ENCODE assay signal across 1 cellular context in the genomic region with DNA sequence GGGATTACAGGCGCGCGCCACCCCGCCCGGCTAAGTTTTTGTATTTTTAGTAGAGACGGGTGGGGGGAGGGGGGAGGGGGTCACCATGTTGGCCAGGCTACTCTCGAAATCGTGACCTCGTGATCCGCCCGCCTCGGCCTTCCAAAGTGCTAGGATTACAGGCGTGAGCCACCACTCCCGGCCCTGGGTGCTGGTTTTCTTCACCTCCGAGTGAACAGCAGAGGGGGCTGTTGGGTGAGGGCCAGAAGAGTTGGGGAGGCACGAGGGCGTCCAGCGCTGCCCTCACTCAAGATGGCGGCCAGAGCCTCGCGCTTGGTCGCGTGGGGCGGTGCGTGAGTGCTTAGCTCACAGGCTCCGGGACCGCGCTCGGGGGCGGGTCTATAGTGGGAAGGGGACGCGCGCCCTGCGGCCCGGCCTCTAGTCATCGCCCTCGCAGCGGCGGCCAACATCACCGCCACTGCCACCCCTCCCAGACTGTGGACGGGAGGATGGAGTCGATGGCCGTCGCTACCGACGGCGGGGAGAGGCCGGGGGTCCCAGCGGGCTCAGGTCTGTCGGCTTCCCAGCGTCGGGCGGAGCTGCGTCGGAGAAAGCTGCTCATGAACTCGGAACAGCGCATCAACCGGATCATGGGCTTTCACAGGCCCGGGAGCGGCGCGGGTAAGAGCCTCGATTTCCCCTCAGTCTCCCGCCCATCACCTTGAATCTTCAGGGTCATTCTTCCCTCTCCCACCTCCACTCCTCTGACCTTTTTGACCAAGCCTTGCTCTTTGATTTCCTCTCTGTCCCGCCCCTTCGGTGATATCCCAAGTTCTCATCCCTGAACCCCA.
TF ChIP-seq lines count a peak whose summit lies in the region.

Gene CAMLG, plus strand, starts transcription at position 416 of the 830 bp plus-strand sequence. Its CDS starts 73 bp downstream, at position 489.

TF ChIP-seq in HepG2, 621 proteins besides CTCF, POLR2A, EP300 and RAD21 (continued from another document and continues in another):
- TF ChIP-seq ZNF281 (CRISPR knock-in tag; IDR thresholded peaks at IDR 0.05; ENCODE audit: borderline replicate concordance) (peak; percentile 34; the same call in 1 of the 2 replicates), SMARCE1 (IDR thresholded peaks at IDR 0.05; ENCODE audit: borderline replicate concordance) (no peak), RARA (CRISPR knock-in tag; IDR thresholded peaks at IDR 0.05) (peak; percentile 42; the same call in 1 of the 2 replicates), SMAD9 (CRISPR knock-in tag; IDR thresholded peaks at IDR 0.05) (no peak), GFI1 (CRISPR knock-in tag; IDR thresholded peaks at IDR 0.05; ENCODE audit: borderline replicate concordance) (peak; percentile 78; the same call in 1 of the 2 replicates), DBP (CRISPR knock-in tag; IDR thresholded peaks at IDR 0.05; ENCODE audit: not compliant biosample characterization) (no peak), SPEN (CRISPR knock-in tag; IDR thresholded peaks at IDR 0.05; ENCODE audit: low read depth) (peak; percentile 95), ZNF775 (CRISPR knock-in tag; IDR thresholded peaks at IDR 0.05; ENCODE audit: borderline replicate concordance) (peak; percentile 62; the same call in 1 of the 2 replicates), SAFB2 (CRISPR knock-in tag; IDR thresholded peaks at IDR 0.05; ENCODE audit: borderline replicate concordance, low read depth) (peak; percentile 92; the same call in 1 of the 2 replicates), RXRB (CRISPR knock-in tag; IDR thresholded peaks at IDR 0.05; ENCODE audit: borderline replicate concordance) (peak; percentile 85), ZNF580 (CRISPR knock-in tag; IDR thresholded peaks at IDR 0.05; ENCODE audit: borderline replicate concordance, low read depth) (peak; percentile 87), SMYD3 (CRISPR knock-in tag; IDR thresholded peaks at IDR 0.05) (peak; percentile 93), MAFF (IDR thresholded peaks at IDR 0.05; ENCODE audit: low read depth, low read length) (no peak), ATRX (CRISPR knock-in tag; IDR thresholded peaks at IDR 0.05; ENCODE audit: borderline replicate concordance) (no peak), ZFP90 (CRISPR knock-in tag; IDR thresholded peaks at IDR 0.05; ENCODE audit: borderline replicate concordance) (peak; percentile 85; the same call in 1 of the 2 replicates), STAG1 (CRISPR knock-in tag; IDR thresholded peaks at IDR 0.05) (peak; percentile 82), CREM (IDR thresholded peaks at IDR 0.05) (peak; percentile 81), CREM (CRISPR knock-in tag; IDR thresholded peaks at IDR 0.05) (no peak), LCORL (IDR thresholded peaks at IDR 0.05) (no peak), LCORL (CRISPR knock-in tag; IDR thresholded peaks at IDR 0.05) (peak; percentile 89), PHF21A (CRISPR knock-in tag; IDR thresholded peaks at IDR 0.05) (peak; percentile 83), ATAD3A (CRISPR knock-in tag; IDR thresholded peaks at IDR 0.05) (no peak), PCBP2 (optimal IDR thresholded peaks at IDR 0.05; ENCODE audit: low read depth, low read length, poor library complexity, severe bottlenecking) (no peak), ZFX (CRISPR knock-in tag; IDR thresholded peaks at IDR 0.05; ENCODE audit: low read depth) (peak; percentile 95), TRIM24 (CRISPR knock-in tag; IDR thresholded peaks at IDR 0.05) (no peak), ZSCAN12 (CRISPR knock-in tag; IDR thresholded peaks at IDR 0.05) (no peak), ZNF564 (CRISPR knock-in tag; IDR thresholded peaks at IDR 0.05) (peak; percentile 78; the same call in 1 of the 2 replicates), RELA (CRISPR knock-in tag; IDR thresholded peaks at IDR 0.05) (peak; percentile 80; the same call in 1 of the 2 replicates), IRX3 (CRISPR knock-in tag; IDR thresholded peaks at IDR 0.05; ENCODE audit: borderline replicate concordance, low read depth) (0 out of 2 replicates have a peak, but pooled peaks have one; percentile 74), REXO4 (CRISPR knock-in tag; IDR thresholded peaks at IDR 0.05; ENCODE audit: borderline replicate concordance) (no peak), FIP1L1 (IDR thresholded peaks at IDR 0.05; ENCODE audit: borderline replicate concordance, insufficient read depth, low read depth, low read length) (no peak), MLLT10 (CRISPR knock-in tag; IDR thresholded peaks at IDR 0.05) (no peak), RBM22 (optimal IDR thresholded peaks at IDR 0.05; ENCODE audit: low read length) (no peak), ZNF263 (CRISPR knock-in tag; IDR thresholded peaks at IDR 0.05) (0 out of 2 replicates have a peak, but pooled peaks have one; percentile 46), ZNF275 (CRISPR knock-in tag; IDR thresholded peaks at IDR 0.05; ENCODE audit: borderline replicate concordance) (peak; percentile 80; the same call in 1 of the 2 replicates), ATF7-NPFF (CRISPR knock-in tag; IDR thresholded peaks at IDR 0.05; ENCODE audit: low read depth) (peak; percentile 76), SP1 (IDR thresholded peaks at IDR 0.05) (no peak), SP1 (CRISPR knock-in tag; IDR thresholded peaks at IDR 0.05) (peak; percentile 93), HCFC1 (IDR thresholded peaks at IDR 0.05; ENCODE audit: low read depth, low read length) (peak; percentile 87), SMAD3 (CRISPR knock-in tag; IDR thresholded peaks at IDR 0.05) (peak; percentile 88), ZNF570 (CRISPR knock-in tag; IDR thresholded peaks at IDR 0.05; ENCODE audit: borderline replicate concordance) (no peak), SRSF9 (IDR thresholded peaks at IDR 0.05; ENCODE audit: borderline replicate concordance, insufficient read depth, low read depth, low read length, poor library complexity, severe bottlenecking) (no peak), ZNF839 (CRISPR knock-in tag; IDR thresholded peaks at IDR 0.05; ENCODE audit: borderline replicate concordance) (peak; percentile 98; the same call in 1 of the 2 replicates), ELF1 (CRISPR knock-in tag; IDR thresholded peaks at IDR 0.05) (peak; percentile 74), FOXK1 (CRISPR knock-in tag; IDR thresholded peaks at IDR 0.05; ENCODE audit: borderline replicate concordance, low read depth) (peak; percentile 75), EHMT2 (IDR thresholded peaks at IDR 0.05; ENCODE audit: borderline replicate concordance, low read depth, low read length) (no peak; the same call in 1 of the 2 replicates), BORCS8-MEF2B (CRISPR knock-in tag; IDR thresholded peaks at IDR 0.05) (peak; percentile 96), SYNCRIP (IDR thresholded peaks at IDR 0.05; ENCODE audit: insufficient read depth, low read depth, low read length) (no peak), NR2C2 (CRISPR knock-in tag; IDR thresholded peaks at IDR 0.05; ENCODE audit: borderline replicate concordance) (peak; percentile 91), ZNF674 (CRISPR knock-in tag; IDR thresholded peaks at IDR 0.05; ENCODE audit: low read depth) (no peak), GZF1 (CRISPR knock-in tag; IDR thresholded peaks at IDR 0.05) (no peak), ZNF343 (CRISPR knock-in tag; IDR thresholded peaks at IDR 0.05) (0 out of 2 replicates have a peak, but pooled peaks have one; percentile 82), ZNF354B (CRISPR knock-in tag; IDR thresholded peaks at IDR 0.05) (0 out of 2 replicates have a peak, but pooled peaks have one; percentile 20), SKIL (CRISPR knock-in tag; IDR thresholded peaks at IDR 0.05; ENCODE audit: borderline replicate concordance) (no peak), JUN (CRISPR knock-in tag; IDR thresholded peaks at IDR 0.05) (peak; percentile 38; the same call in 1 of the 2 replicates), ZNF530 (CRISPR knock-in tag; IDR thresholded peaks at IDR 0.05; ENCODE audit: low read depth) (no peak)
- TF ChIP-seq, protein P1, sequence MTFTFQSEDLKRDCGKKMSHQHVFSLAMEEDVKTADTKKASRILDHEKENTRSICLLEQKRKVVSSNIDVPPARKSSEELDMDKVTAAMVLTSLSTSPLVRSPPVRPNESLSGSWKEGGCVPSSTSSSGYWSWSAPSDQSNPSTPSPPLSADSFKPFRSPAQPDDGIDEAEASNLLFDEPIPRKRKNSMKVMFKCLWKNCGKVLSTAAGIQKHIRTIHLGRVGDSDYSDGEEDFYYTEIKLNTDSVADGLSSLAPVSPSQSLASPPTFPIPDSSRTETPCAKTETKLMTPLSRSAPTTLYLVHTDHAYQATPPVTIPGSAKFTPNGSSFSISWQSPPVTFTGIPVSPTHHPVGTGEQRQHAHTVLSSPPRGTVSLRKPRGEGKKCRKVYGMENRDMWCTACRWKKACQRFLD (CRISPR knock-in tag; IDR thresholded peaks at IDR 0.05; ENCODE audit: borderline replicate concordance): no peak
- TF ChIP-seq, protein P2, sequence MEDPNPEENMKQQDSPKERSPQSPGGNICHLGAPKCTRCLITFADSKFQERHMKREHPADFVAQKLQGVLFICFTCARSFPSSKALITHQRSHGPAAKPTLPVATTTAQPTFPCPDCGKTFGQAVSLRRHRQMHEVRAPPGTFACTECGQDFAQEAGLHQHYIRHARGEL (CRISPR knock-in tag; IDR thresholded peaks at IDR 0.05): peak; percentile 53; the same call in 1 of the 2 replicates
- TF ChIP-seq, protein P3, sequence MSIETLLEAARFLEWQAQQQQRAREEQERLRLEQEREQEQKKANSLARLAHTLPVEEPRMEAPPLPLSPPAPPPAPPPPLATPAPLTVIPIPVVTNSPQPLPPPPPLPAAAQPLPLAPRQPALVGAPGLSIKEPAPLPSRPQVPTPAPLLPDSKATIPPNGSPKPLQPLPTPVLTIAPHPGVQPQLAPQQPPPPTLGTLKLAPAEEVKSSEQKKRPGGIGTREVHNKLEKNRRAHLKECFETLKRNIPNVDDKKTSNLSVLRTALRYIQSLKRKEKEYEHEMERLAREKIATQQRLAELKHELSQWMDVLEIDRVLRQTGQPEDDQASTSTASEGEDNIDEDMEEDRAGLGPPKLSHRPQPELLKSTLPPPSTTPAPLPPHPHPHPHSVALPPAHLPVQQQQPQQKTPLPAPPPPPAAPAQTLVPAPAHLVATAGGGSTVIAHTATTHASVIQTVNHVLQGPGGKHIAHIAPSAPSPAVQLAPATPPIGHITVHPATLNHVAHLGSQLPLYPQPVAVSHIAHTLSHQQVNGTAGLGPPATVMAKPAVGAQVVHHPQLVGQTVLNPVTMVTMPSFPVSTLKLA (IDR thresholded peaks at IDR 0.05): peak; percentile 81
- TF ChIP-seq, protein P4, sequence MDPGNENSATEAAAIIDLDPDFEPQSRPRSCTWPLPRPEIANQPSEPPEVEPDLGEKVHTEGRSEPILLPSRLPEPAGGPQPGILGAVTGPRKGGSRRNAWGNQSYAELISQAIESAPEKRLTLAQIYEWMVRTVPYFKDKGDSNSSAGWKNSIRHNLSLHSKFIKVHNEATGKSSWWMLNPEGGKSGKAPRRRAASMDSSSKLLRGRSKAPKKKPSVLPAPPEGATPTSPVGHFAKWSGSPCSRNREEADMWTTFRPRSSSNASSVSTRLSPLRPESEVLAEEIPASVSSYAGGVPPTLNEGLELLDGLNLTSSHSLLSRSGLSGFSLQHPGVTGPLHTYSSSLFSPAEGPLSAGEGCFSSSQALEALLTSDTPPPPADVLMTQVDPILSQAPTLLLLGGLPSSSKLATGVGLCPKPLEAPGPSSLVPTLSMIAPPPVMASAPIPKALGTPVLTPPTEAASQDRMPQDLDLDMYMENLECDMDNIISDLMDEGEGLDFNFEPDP (CRISPR knock-in tag; conservative IDR thresholded peaks at IDR 0.05): peak; percentile 94; the same call in 1 of the 2 replicates
